In the genomic region with DNA sequence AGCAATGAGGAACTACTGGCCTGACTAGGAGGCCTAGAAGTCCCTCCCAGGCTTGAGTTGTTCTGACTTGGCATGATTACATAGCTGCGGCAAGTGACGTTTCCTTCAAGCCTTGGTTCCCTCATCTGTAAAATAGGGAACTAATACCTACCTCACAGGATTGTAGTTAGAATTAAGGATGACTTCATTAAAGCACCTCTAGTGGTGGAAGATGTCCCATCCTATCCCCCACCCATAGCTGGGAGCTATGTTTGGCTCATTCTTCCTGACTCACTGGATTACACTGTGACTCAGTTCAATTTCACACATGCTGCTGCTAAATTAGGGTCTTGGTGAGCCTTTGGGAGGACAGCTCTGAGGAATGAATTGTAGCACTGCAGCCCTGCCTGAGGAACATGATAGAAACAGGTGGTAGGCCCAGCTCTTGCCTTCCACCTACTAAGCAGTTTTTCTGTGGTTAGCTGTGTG, we compare ENCODE assay signal across 8 cellular contexts. TPM values are rescaled to one million over a fixed set of nuclear protein-coding genes. Genes with fewer than 3 reads are reported as not detected.
A peak's percentile ranks its signal among the peaks of the same experiment; 100 is the strongest.
DNase-seq lines count a peak whose midpoint lies in the region; ATAC-seq and TF ChIP-seq lines count a peak whose summit lies in the region.

No MANE protein-coding gene starts in this region.

- H3K9me3 Mint-ChIP-seq in stimulated activated naive B cell treated with anti-CD40 and anti-IgM and Interleukin-4, amounts not matched to agents 10 μg/mL and 1 μg/mL and 100 μg/mL, for 72 hours = no peaks in the 10 kb centered on the region

- peak; percentile 62 for ATAC-seq in GM21619 (IDR thresholded peaks at IDR 0.05; ENCODE audit: unreplicated experiment)
- ATAC-seq in stimulated activated naive B cell treated with anti-CD40 and anti-IgM and Interleukin-4, amounts not matched to agents 10 μg/mL and 1 μg/mL and 100 μg/mL, for 72 hours (replicated peaks) = peak; percentile 90 to 91

- CTCF ChIA-PET in BJ (lab: Yijun Ruan, JAX) = interaction anchor here (0.6 to 2.9 kb wide), 14 partner anchors 9 to 461 kb away, joined by 3 to 16 read pairs (median 3); a partner anchor contains a TSS

- TF ChIP-seq CTCF in BJ (IDR thresholded peaks at IDR 0.05; ENCODE audit: insufficient read depth, low read depth, low read length) = peak; percentile 39
- peak; percentile 16 for TF ChIP-seq CTCF in epithelial cell of proximal tubule (conservative IDR thresholded peaks at IDR 0.05; ENCODE audit: low read depth, low read length)

- H3K27me3 ChIP-seq in BJ (ENCODE audit: control insufficient read depth, insufficient read depth, low read length) = no peaks in the 10 kb centered on the region

- no peaks in the 10 kb centered on the region for H3K36me3 ChIP-seq in BJ (ENCODE audit: control insufficient read depth, insufficient read depth, low read length)

- POLR2A ChIA-PET in BJ (lab: Charles Lee) = no interaction called here

- peaks cover 2 to 8% of the 10 kb centered on the region in 2 donors for H3K36me3 Mint-ChIP-seq in stimulated activated naive B cell treated with anti-CD40 and anti-IgM and Interleukin-4, amounts not matched to agents 10 μg/mL and 1 μg/mL and 100 μg/mL, for 72 hours

- H3K4me3 Mint-ChIP-seq in stimulated activated naive B cell treated with anti-CD40 and anti-IgM and Interleukin-4, amounts not matched to agents 10 μg/mL and 1 μg/mL and 100 μg/mL, for 72 hours = no peak overlapping the region

- H3K27ac Mint-ChIP-seq in stimulated activated naive B cell treated with anti-CD40 and anti-IgM and Interleukin-4, amounts not matched to agents 10 μg/mL and 1 μg/mL and 100 μg/mL, for 72 hours = no peak overlapping the region

- DNase-seq in BJ (ENCODE audit: low read depth) = peak; percentile 44
- peak; percentile 91 for DNase-seq in OCI-M1 (lab: John Stamatoyannopoulos, UW)
- DNase-seq in epithelial cell of proximal tubule (ENCODE audit: low read depth) = no peak
- DNase-seq in stimulated activated naive B cell treated with anti-CD40 and anti-IgM and Interleukin-4, amounts not matched to agents 10 μg/mL and 1 μg/mL and 100 μg/mL, for 72 hours = peak; percentile 41
- DNase-seq in SHP77 (lab: John Stamatoyannopoulos, UW) = no peak
- no peak for DNase-seq in NCI-H2029 (lab: John Stamatoyannopoulos, UW)
- no peak for DNase-seq in effector CD4-positive, alpha-beta T cell

- H3K27me3 Mint-ChIP-seq in stimulated activated naive B cell treated with anti-CD40 and anti-IgM and Interleukin-4, amounts not matched to agents 10 μg/mL and 1 μg/mL and 100 μg/mL, for 72 hours = peaks cover 10 to 13% of the 10 kb centered on the region in 2 donors

- peaks cover 13 to 34% of the 10 kb centered on the region in 2 donors for H3K4me1 Mint-ChIP-seq in stimulated activated naive B cell treated with anti-CD40 and anti-IgM and Interleukin-4, amounts not matched to agents 10 μg/mL and 1 μg/mL and 100 μg/mL, for 72 hours

- H3K4me3 ChIP-seq in BJ (ENCODE audit: low read depth, low read length) (no peak overlapping the region), epithelial cell of proximal tubule (ENCODE audit: low read depth, low read length) (no peak overlapping the region)

RNA-seq across cellular contexts. Expression of a gene that starts 6.0 kb away (rescaled TPM):
- 36.9 and 72.6 TPM in 2 replicates for polyA plus RNA-seq in BJ (2011; rRNA removed)
- polyA minus RNA-seq in BJ (2011; rRNA and poly(A)+ RNA removed) = 19.9 and 33.6 TPM in 2 replicates
- total RNA-seq in epithelial cell of proximal tubule = 10.9 and 22.4 TPM in 2 replicates

RNA-seq across cellular contexts. Expression of a gene that starts 53.7 kb away (rescaled TPM):
- 48.2 and 49.5 TPM in 2 replicates for polyA plus RNA-seq in BJ (2011; rRNA removed)
- 22.8 and 28.6 TPM in 2 replicates for polyA minus RNA-seq in BJ (2011; rRNA and poly(A)+ RNA removed)
- 16.3 and 21.7 TPM in 2 replicates for total RNA-seq in epithelial cell of proximal tubule

Comparison
In these comparisons a context has a peak if more than half of its experiments do, and no peak if none do; other contexts are left out.
1. DNase-seq: peak in BJ (single experiment), OCI-M1 (single experiment) and stimulated activated naive B cell treated with anti-CD40 and anti-IgM and Interleukin-4, amounts not matched to agents 10 μg/mL and 1 μg/mL and 100 μg/mL, for 72 hours (single experiment); none in epithelial cell of proximal tubule (single experiment), SHP77 (0 of 2), NCI-H2029 (single experiment) and effector CD4-positive, alpha-beta T cell (single experiment).